ENCODE assay signal across 20 cellular contexts in the genomic region with DNA sequence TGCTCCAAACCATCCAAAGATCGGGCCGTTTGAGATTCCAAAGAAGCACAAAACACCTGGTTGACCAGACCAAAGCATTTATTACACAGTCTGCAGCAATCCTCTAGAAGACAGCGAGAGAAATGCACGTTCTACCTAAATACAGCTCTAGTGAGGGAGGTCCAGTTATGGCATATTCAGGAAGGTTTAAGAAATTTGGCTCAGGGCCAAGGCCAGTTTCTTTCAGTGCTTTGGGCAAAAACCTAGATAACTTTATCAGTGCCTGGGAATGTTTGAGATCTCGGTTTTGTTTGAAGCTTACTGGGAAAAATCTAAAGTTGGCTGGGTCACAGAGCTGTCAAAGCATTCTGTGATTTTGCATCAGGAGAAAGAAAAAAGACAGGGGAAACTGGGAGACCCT.
DNase-seq lines count a peak whose midpoint lies in the region; ATAC-seq and TF ChIP-seq lines count a peak whose summit lies in the region.
"Had no signal": no experiment of that assay in that cellular context is flagged by ENCODE, and none has a peak within 500 bp of the region (broad histone marks: within the 10 kb centered on the region; RNA-seq: fewer than 3 reads in every experiment).

No MANE protein-coding gene starts in this region.

- H3K4me2 ChIP-seq in GM23338: no peak overlapping the region
- H3K4me2 ChIP-seq: BLaER1 treated with 17β-estradiol and CSF1 and Interleukin-3, amounts not matched to agents 10 nM and 100 nM had no signal

- no peaks in the 10 kb centered on the region for H3K79me2 ChIP-seq in GM23338 (replicated peaks; ENCODE audit: insufficient read depth)

- H3K27ac ChIP-seq in GM23338 (ENCODE audit: low read depth) (no peak overlapping the region), brain microvascular endothelial cell (no peak overlapping the region)
- H3K27ac ChIP-seq: BLaER1 treated with 17β-estradiol and CSF1 and Interleukin-3, amounts not matched to agents 10 nM and 100 nM had no signal

- H3K4me3 ChIP-seq in GM23338 (no peak overlapping the region), brain microvascular endothelial cell (ENCODE audit: low read depth, low read length) (no peak overlapping the region)
- H3K4me3 ChIP-seq: BLaER1 treated with 17β-estradiol and CSF1 and Interleukin-3, amounts not matched to agents 10 nM and 100 nM; GM12878 had no signal

- no peaks in the 10 kb centered on the region for H3F3A ChIP-seq in GM23338 (replicated peaks; ENCODE audit: low read depth)

- H3K4me3 Mint-ChIP-seq in GM23338 (no peak overlapping the region), mesothelial cell of epicardium (no peak overlapping the region)
- H3K4me3 Mint-ChIP-seq: CD14-positive monocyte; CD4-positive, alpha-beta memory T cell had no signal

- H3K27me3 ChIP-seq in GM23338 (ENCODE audit: insufficient read depth): no peaks in the 10 kb centered on the region
- H3K27me3 ChIP-seq in brain microvascular endothelial cell (replicated peaks): no peaks in the 10 kb centered on the region
- H3K27me3 ChIP-seq: BE2C; BLaER1 treated with 17β-estradiol and CSF1 and Interleukin-3, amounts not matched to agents 10 nM and 100 nM had no signal

- no peak for TF ChIP-seq CTCF in GM23338 (conservative IDR thresholded peaks at IDR 0.05; ENCODE audit: low read depth in 2 of 2)
- TF ChIP-seq CTCF in mesothelial cell of epicardium (IDR thresholded peaks at IDR 0.05; ENCODE audit: unreplicated experiment): no peak
- no peak for TF ChIP-seq CTCF in brain microvascular endothelial cell (IDR thresholded peaks at IDR 0.05; ENCODE audit: low read depth, low read length, missing control alignments)

- H3K4me1 ChIP-seq in GM23338 (ENCODE audit: insufficient read depth): no peaks in the 10 kb centered on the region
- H3K4me1 ChIP-seq: BLaER1 treated with 17β-estradiol and CSF1 and Interleukin-3, amounts not matched to agents 10 nM and 100 nM had no signal

- H3K27me3 Mint-ChIP-seq in GM23338 (ENCODE audit: insufficient read depth, low read depth, poor library complexity): peaks cover 5% of the 10 kb centered on the region
- no peaks in the 10 kb centered on the region for H3K27me3 Mint-ChIP-seq in mesothelial cell of epicardium (ENCODE audit: low read depth)
- H3K27me3 Mint-ChIP-seq: CD4-positive, alpha-beta memory T cell had no signal

- in situ Hi-C loops in brain microvascular endothelial cell (cut with HindIII; ENCODE audit: low pct_ligation_motif_present, low sequenced_read_pairs): no loop called here

- peak overlapping the region; percentile 64; the same call in 1 of the 2 replicates for H2AFZ ChIP-seq in GM23338

- no peaks in the 10 kb centered on the region; the same call in 2 of the 3 replicates for H3K36me3 Mint-ChIP-seq in GM23338 (ENCODE audit: low read depth)
- peaks cover 2% of the 10 kb centered on the region for H3K36me3 Mint-ChIP-seq in mesothelial cell of epicardium
- H3K36me3 Mint-ChIP-seq: CD14-positive monocyte; CD4-positive, alpha-beta memory T cell had no signal

- H3K9me2 ChIP-seq in GM23338 (ENCODE audit: insufficient read depth): no peaks in the 10 kb centered on the region

- no peak overlapping the region for H3K27ac Mint-ChIP-seq in GM23338
- H3K27ac Mint-ChIP-seq in mesothelial cell of epicardium: peak overlapping the region; percentile 36
- H3K27ac Mint-ChIP-seq: CD14-positive monocyte; CD4-positive, alpha-beta memory T cell had no signal

- ATAC-seq in GM23338 (no peak), HG03571 (IDR thresholded peaks at IDR 0.05; ENCODE audit: unreplicated experiment) (no peak), GM21786 (IDR thresholded peaks at IDR 0.05; ENCODE audit: unreplicated experiment) (no peak)
- ATAC-seq: GM12878 had no signal

- DNase-seq in GM23338 (ENCODE audit: low spot score) (no peak), OCI-M1 (lab: John Stamatoyannopoulos, UW) (peak; percentile 11), astrocyte of the hippocampus (ENCODE audit: low read depth, low spot score) (peak; percentile 21), mesothelial cell of epicardium (ENCODE audit: low spot score in 2 of 2, unreplicated experiment in 2 of 2) (peak in 1 of 2 experiments; percentile 40), CD1c-positive myeloid dendritic cell (ENCODE audit: extremely low spot score) (no peak), brain microvascular endothelial cell (no peak)
- DNase-seq: AML-193; BE2C; Caco-2; CD4-positive, alpha-beta memory T cell; DMS153; DND-41; GDM1; H7; HCEC 1CT had no signal

- H3K4me1 Mint-ChIP-seq in GM23338: peaks cover 4% of the 10 kb centered on the region; the same call in 1 of the 3 replicates
- peaks cover 30% of the 10 kb centered on the region for H3K4me1 Mint-ChIP-seq in mesothelial cell of epicardium
- H3K4me1 Mint-ChIP-seq: CD14-positive monocyte; CD4-positive, alpha-beta memory T cell had no signal

- no peaks in the 10 kb centered on the region for H3K36me3 ChIP-seq in GM23338 (ENCODE audit: insufficient read depth)
- no peaks in the 10 kb centered on the region for H3K36me3 ChIP-seq in brain microvascular endothelial cell (replicated peaks)
- H3K36me3 ChIP-seq: BE2C; BLaER1 treated with 17β-estradiol and CSF1 and Interleukin-3, amounts not matched to agents 10 nM and 100 nM had no signal

- H4K20me1 ChIP-seq in GM23338 (replicated peaks; ENCODE audit: insufficient read depth): no peaks in the 10 kb centered on the region
- H4K20me1 ChIP-seq: BLaER1 treated with 17β-estradiol and CSF1 and Interleukin-3, amounts not matched to agents 10 nM and 100 nM had no signal

- H3K9me3 Mint-ChIP-seq in GM23338: no peaks in the 10 kb centered on the region; the same call in 2 of the 3 replicates
- H3K9me3 Mint-ChIP-seq in mesothelial cell of epicardium: peaks cover 6% of the 10 kb centered on the region

TF ChIP-seq in GM23338, 12 proteins besides CTCF, POLR2A, EP300 and RAD21 (continues in another document):
- TF ChIP-seq ZNF114 (CRISPR knock-in tag; IDR thresholded peaks at IDR 0.05): no peak
- TF ChIP-seq, protein P1, sequence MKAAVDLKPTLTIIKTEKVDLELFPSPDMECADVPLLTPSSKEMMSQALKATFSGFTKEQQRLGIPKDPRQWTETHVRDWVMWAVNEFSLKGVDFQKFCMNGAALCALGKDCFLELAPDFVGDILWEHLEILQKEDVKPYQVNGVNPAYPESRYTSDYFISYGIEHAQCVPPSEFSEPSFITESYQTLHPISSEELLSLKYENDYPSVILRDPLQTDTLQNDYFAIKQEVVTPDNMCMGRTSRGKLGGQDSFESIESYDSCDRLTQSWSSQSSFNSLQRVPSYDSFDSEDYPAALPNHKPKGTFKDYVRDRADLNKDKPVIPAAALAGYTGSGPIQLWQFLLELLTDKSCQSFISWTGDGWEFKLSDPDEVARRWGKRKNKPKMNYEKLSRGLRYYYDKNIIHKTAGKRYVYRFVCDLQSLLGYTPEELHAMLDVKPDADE (IDR thresholded peaks at IDR 0.05): no peak
- TF ChIP-seq POLR2AphosphoS5 (IDR thresholded peaks at IDR 0.05; ENCODE audit: low read depth): no peak
- no peak for TF ChIP-seq EZH2 (IDR thresholded peaks at IDR 0.05; ENCODE audit: low read depth, unreplicated experiment)
- no peak for TF ChIP-seq REST (IDR thresholded peaks at IDR 0.05; ENCODE audit: unreplicated experiment)

Comparison
In these comparisons a context has a peak if more than half of its experiments do, and no peak if none do; other contexts are left out.
1. DNase-seq: peak in OCI-M1 (single experiment) and astrocyte of the hippocampus (single experiment); none in GM23338 (single experiment), CD1c-positive myeloid dendritic cell (single experiment) and brain microvascular endothelial cell (single experiment).